ENCODE assay signal across 19 cellular contexts in the genomic region with DNA sequence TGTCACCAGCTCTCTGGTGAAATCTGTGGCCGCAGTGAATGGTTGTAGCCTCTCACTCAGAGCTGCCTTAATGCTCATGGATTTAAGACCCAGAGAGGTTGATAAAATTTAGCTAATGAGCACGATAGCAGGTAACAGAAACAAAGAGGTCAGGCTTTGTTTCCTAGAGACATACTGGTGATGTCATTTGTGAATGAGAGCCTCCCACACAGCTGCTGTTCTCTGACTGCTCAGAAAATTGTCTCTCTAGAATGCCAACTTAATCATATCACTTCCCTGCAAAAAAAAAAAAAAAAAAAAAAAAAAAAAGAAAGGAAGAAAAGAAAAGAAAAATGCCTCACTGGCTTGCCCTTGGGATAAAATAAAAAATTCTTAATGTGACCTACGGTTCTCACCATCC.
A peak's percentile ranks its signal among the peaks of the same experiment; 100 is the strongest.
DNase-seq lines count a peak whose midpoint lies in the region; ATAC-seq and TF ChIP-seq lines count a peak whose summit lies in the region.
"Had no signal": no experiment of that assay in that cellular context is flagged by ENCODE, and none has a peak within 500 bp of the region (broad histone marks: within the 10 kb centered on the region; RNA-seq: fewer than 3 reads in every experiment).

No MANE protein-coding gene starts in this region.

- TF ChIP-seq CTCF in kidney epithelial cell (IDR thresholded peaks at IDR 0.05; ENCODE audit: insufficient read depth, low read length, poor library complexity, severe bottlenecking), result no peak

- intact Hi-C loops in activated CD4-positive, alpha-beta memory T cell treated with anti-CD3 and anti-CD28 coated beads for 36 hours (cut with micrococcal nuclease), result no loop called here

- peak; percentile 19 for DNase-seq in NCI-H345 (lab: John Stamatoyannopoulos, UW)
- no peak for DNase-seq in NCI-H345 treated with DMSO at 0.1 percent for 48 hours (lab: John Stamatoyannopoulos, UW; ENCODE audit: unreplicated experiment)
- DNase-seq in NCI-H774 (lab: John Stamatoyannopoulos, UW), result peak; percentile 7
- peak; percentile 14 for DNase-seq in kidney epithelial cell (ENCODE audit: low read depth)
- DNase-seq in superior temporal gyrus (ENCODE audit: extremely low spot score), result peak; percentile 56
- no peak for DNase-seq in activated CD4-positive, alpha-beta memory T cell treated with anti-CD3 and anti-CD28 coated beads for 36 hours
- DNase-seq in activated T-cell treated with anti-CD3 and anti-CD28 coated beads, Interleukin-2, amount 50 U/mL, for 4 hours, result no peak
- DNase-seq in glomerular visceral epithelial cell (ENCODE audit: extremely low spot score), result no peak
- DNase-seq: activated CD4-positive, alpha-beta memory T cell treated with anti-CD3 and anti-CD28 coated beads, Interleukin-2, amount 10 ng/mL, durations not matched to agents 7 days and 5 days; activated T-cell treated with anti-CD3 and anti-CD28 coated beads, Interleukin-2, amount 50 U/mL, for 48 hours; foreskin melanocyte; NK-92 treated with Interleukin-12 subunit alpha and Interleukin-12 subunit beta, amount 100 ng/mL, for 24 hours had no signal

- H3K4me1 Mint-ChIP-seq in activated CD4-positive, alpha-beta memory T cell treated with anti-CD3 and anti-CD28 coated beads for 36 hours (ENCODE audit: low read depth), result no peaks in the 10 kb centered on the region
- no peaks in the 10 kb centered on the region for H3K4me1 Mint-ChIP-seq in activated T-cell treated with anti-CD3 and anti-CD28 coated beads, Interleukin-2, amount 50 U/mL, for 4 hours (ENCODE audit: low read depth)
- H3K4me1 Mint-ChIP-seq: activated CD4-positive, alpha-beta memory T cell treated with anti-CD3 and anti-CD28 coated beads, Interleukin-2, amount 10 ng/mL, durations not matched to agents 7 days and 5 days had no signal

- H3K4me3 ChIP-seq in kidney epithelial cell (ENCODE audit: low read depth, low read length), result no peak overlapping the region
- H3K4me3 ChIP-seq: body of pancreas had no signal

- ATAC-seq in activated T-cell treated with anti-CD3 and anti-CD28 coated beads, Interleukin-2, amount 50 U/mL, for 4 hours, result no peak
- ATAC-seq: HCT116, left colon, SK-N-SH treated with all-trans-retinoic acid at 6 μM for 48 hours, WTC11 had no signal

- H3K27me3 ChIP-seq in kidney epithelial cell (ENCODE audit: control insufficient read depth, insufficient read depth, low read length), result no peaks in the 10 kb centered on the region
- H3K27me3 ChIP-seq: body of pancreas had no signal

- H3K4me3 Mint-ChIP-seq in activated CD4-positive, alpha-beta memory T cell treated with anti-CD3 and anti-CD28 coated beads for 36 hours, result no peak overlapping the region
- no peak overlapping the region for H3K4me3 Mint-ChIP-seq in activated T-cell treated with anti-CD3 and anti-CD28 coated beads, Interleukin-2, amount 50 U/mL, for 4 hours
- H3K4me3 Mint-ChIP-seq: activated CD4-positive, alpha-beta memory T cell treated with anti-CD3 and anti-CD28 coated beads, Interleukin-2, amount 10 ng/mL, durations not matched to agents 7 days and 5 days; activated naive CD8-positive, alpha-beta T cell; dendritic cell treated with granulocyte-macrophage colony-stimulating factor and Interleukin-4, amounts not matched to agents 40 ng/mL and 50 ng/mL, for 4 days; WTC11 had no signal

- H3K27ac Mint-ChIP-seq in activated CD4-positive, alpha-beta memory T cell treated with anti-CD3 and anti-CD28 coated beads for 36 hours, result no peak overlapping the region
- H3K27ac Mint-ChIP-seq: activated CD4-positive, alpha-beta memory T cell treated with anti-CD3 and anti-CD28 coated beads, Interleukin-2, amount 10 ng/mL, durations not matched to agents 7 days and 5 days; activated naive CD8-positive, alpha-beta T cell; dendritic cell treated with granulocyte-macrophage colony-stimulating factor and Interleukin-4, amounts not matched to agents 40 ng/mL and 50 ng/mL, for 4 days; WTC11 had no signal

- H3K27me3 Mint-ChIP-seq in activated CD4-positive, alpha-beta memory T cell treated with anti-CD3 and anti-CD28 coated beads for 36 hours, result no peaks in the 10 kb centered on the region
- H3K27me3 Mint-ChIP-seq in activated T-cell treated with anti-CD3 and anti-CD28 coated beads, Interleukin-2, amount 50 U/mL, for 4 hours (ENCODE audit: low read depth), result peaks cover 3% of the 10 kb centered on the region
- H3K27me3 Mint-ChIP-seq: activated CD4-positive, alpha-beta memory T cell treated with anti-CD3 and anti-CD28 coated beads, Interleukin-2, amount 10 ng/mL, durations not matched to agents 7 days and 5 days; activated naive CD8-positive, alpha-beta T cell had no signal

- H3K36me3 Mint-ChIP-seq in activated CD4-positive, alpha-beta memory T cell treated with anti-CD3 and anti-CD28 coated beads for 36 hours, result no peaks in the 10 kb centered on the region
- no peaks in the 10 kb centered on the region for H3K36me3 Mint-ChIP-seq in activated T-cell treated with anti-CD3 and anti-CD28 coated beads, Interleukin-2, amount 50 U/mL, for 4 hours (ENCODE audit: insufficient read depth)
- H3K36me3 Mint-ChIP-seq: activated naive CD8-positive, alpha-beta T cell; WTC11 had no signal

- POLR2A ChIA-PET in activated CD4-positive, alpha-beta memory T cell treated with anti-CD3 and anti-CD28 coated beads for 36 hours (lab: Charles Lee), result no interaction called here

- no peaks in the 10 kb centered on the region for H3K36me3 ChIP-seq in kidney epithelial cell (ENCODE audit: control insufficient read depth, insufficient read depth, low read length)

- peaks cover 5% of the 10 kb centered on the region for H3K9me3 Mint-ChIP-seq in activated CD4-positive, alpha-beta memory T cell treated with anti-CD3 and anti-CD28 coated beads for 36 hours
- no peaks in the 10 kb centered on the region for H3K9me3 Mint-ChIP-seq in activated T-cell treated with anti-CD3 and anti-CD28 coated beads, Interleukin-2, amount 50 U/mL, for 4 hours
- H3K9me3 Mint-ChIP-seq: activated CD4-positive, alpha-beta memory T cell treated with anti-CD3 and anti-CD28 coated beads, Interleukin-2, amount 10 ng/mL, durations not matched to agents 7 days and 5 days; dendritic cell treated with granulocyte-macrophage colony-stimulating factor and Interleukin-4, amounts not matched to agents 40 ng/mL and 50 ng/mL, for 4 days had no signal

- CTCF ChIA-PET in activated CD4-positive, alpha-beta memory T cell treated with anti-CD3 and anti-CD28 coated beads for 36 hours (lab: Charles Lee), result no interaction called here

Comparison
In these comparisons a context has a peak if more than half of its experiments do, and no peak if none do; other contexts are left out.
1. DNase-seq: peak in NCI-H345 (single experiment), NCI-H774 (single experiment), kidney epithelial cell (single experiment) and superior temporal gyrus (single experiment); none in NCI-H345 treated with DMSO at 0.1 percent for 48 hours (single experiment), activated CD4-positive, alpha-beta memory T cell treated with anti-CD3 and anti-CD28 coated beads for 36 hours (single experiment), activated T-cell treated with anti-CD3 and anti-CD28 coated beads, Interleukin-2, amount 50 U/mL, for 4 hours (single experiment) and glomerular visceral epithelial cell (single experiment).